8 cellular contexts compared by ENCODE assay signal in genomic region chr1:207049974-207050391, GRCh38. TPM values are rescaled to one million over a fixed set of nuclear protein-coding genes. Genes with fewer than 3 reads are reported as not detected.
DNase-seq lines count a peak whose midpoint lies in the region; ATAC-seq and TF ChIP-seq lines count a peak whose summit lies in the region.

No MANE protein-coding gene starts in this region.

- H3K9me3 ChIP-seq in CD4-positive, alpha-beta T cell (ENCODE audit: control insufficient read depth, low read length) = no peaks in the 10 kb centered on the region
- H3K9me3 ChIP-seq in WERI-Rb-1 (ENCODE audit: severe bottlenecking) (peaks cover 35% of the 10 kb centered on the region), ectodermal cell (ENCODE audit: control insufficient read depth, low read length) (no peaks in the 10 kb centered on the region), lung (ENCODE audit: control insufficient read depth in 2 of 2, insufficient read depth in 1 of 2, low read length in 1 of 2) (no peaks in the 10 kb centered on the region)

- peak overlapping the region; percentile 72 for H3K4me3 ChIP-seq in WERI-Rb-1 (ENCODE audit: low read depth, low read length)
- peak overlapping the region; percentile 97 for H3K4me3 ChIP-seq in ectodermal cell (ENCODE audit: insufficient read depth, low read depth, low read length)
- H3K4me3 ChIP-seq in lung = peak overlapping the region; percentile 55

- peaks cover 12% of the 10 kb centered on the region for H3K36me3 ChIP-seq in WERI-Rb-1
- no peaks in the 10 kb centered on the region for H3K36me3 ChIP-seq in ectodermal cell (ENCODE audit: control insufficient read depth, insufficient read depth, low read length)
- peaks cover 3 to 16% of the 10 kb centered on the region in 2 donors for H3K36me3 ChIP-seq in lung (ENCODE audit: control insufficient read depth in 2 of 2, insufficient read depth in 2 of 2, low read length in 2 of 2)

- POLR2A ChIA-PET in CD4-positive, alpha-beta T cell (lab: Charles Lee) = interaction anchor here (1.1 to 1.4 kb wide), 3 partner anchors 21 to 272 kb away, joined by 3 to 7 read pairs (median 4); partner anchors contain the start of genes CD55 and FCMR

- peaks cover 7% of the 10 kb centered on the region for H3K4me1 ChIP-seq in ectodermal cell (ENCODE audit: control insufficient read depth, insufficient read depth, low read length)
- peaks cover 2 to 8% of the 10 kb centered on the region in 2 donors for H3K4me1 ChIP-seq in lung (ENCODE audit: control insufficient read depth in 2 of 2, insufficient read depth in 2 of 2, low read length in 2 of 2)

- 0% methylated on average over 6 of the region's 6 CpGs for WGBS in ectodermal cell, 2 experiments
- WGBS in lung, 2 donors = 0% methylated on average over 6 of the region's 6 CpGs

- peak overlapping the region; percentile 79 for H3K27ac ChIP-seq in CD4-positive, alpha-beta T cell (ENCODE audit: low read depth, low read length)
- no peak overlapping the region for H3K27ac ChIP-seq in WERI-Rb-1
- H3K27ac ChIP-seq in ectodermal cell (ENCODE audit: insufficient read depth, low read depth, low read length, poor library complexity, severe bottlenecking) = peak overlapping the region; percentile 82
- peak overlapping the region; percentile 85 to 90 for H3K27ac ChIP-seq in lung (ENCODE audit: low read depth in 1 of 2, low read length in 1 of 2)

- peak overlapping the region; percentile 98 for H3K4me3 Mint-ChIP-seq in CD4-positive, alpha-beta T cell
- H3K4me3 Mint-ChIP-seq in stimulated activated naive B cell treated with anti-CD40 and anti-IgM and Interleukin-4, amounts not matched to agents 10 μg/mL and 1 μg/mL and 100 μg/mL, for 72 hours = peak overlapping the region; percentile 86 to 92

- DNase-seq in CD4-positive, alpha-beta T cell = peak in 8 of 10 experiments; percentile 23 to 49 (median 32)
- peak; percentile 9 for DNase-seq in NCI-H146 treated with DMSO at 0.1 percent for 48 hours (lab: John Stamatoyannopoulos, UW; ENCODE audit: unreplicated experiment)
- DNase-seq in WERI-Rb-1 = peak; percentile 67
- no peak for DNase-seq in lung (ENCODE audit: low spot score)
- no peak for DNase-seq in stimulated activated naive B cell treated with anti-CD40 and anti-IgM and Interleukin-4, amounts not matched to agents 10 μg/mL and 1 μg/mL and 100 μg/mL, for 72 hours

- CTCF ChIA-PET in CD4-positive, alpha-beta T cell (lab: Charles Lee) = interaction anchor here (1.1 to 2.5 kb wide), 16 partner anchors 9 to 437 kb away, joined by 3 to 13 read pairs (median 5); partner anchors contain the start of genes C1orf116, CD55 and EIF2D

- H3K27me3 Mint-ChIP-seq in CD4-positive, alpha-beta T cell = no peaks in the 10 kb centered on the region
- no peaks in the 10 kb centered on the region for H3K27me3 Mint-ChIP-seq in stimulated activated naive B cell treated with anti-CD40 and anti-IgM and Interleukin-4, amounts not matched to agents 10 μg/mL and 1 μg/mL and 100 μg/mL, for 72 hours

- no peaks in the 10 kb centered on the region for H3K27me3 ChIP-seq in CD4-positive, alpha-beta T cell (ENCODE audit: control insufficient read depth, insufficient read depth, low read length)
- peaks cover 60% of the 10 kb centered on the region for H3K27me3 ChIP-seq in WERI-Rb-1 (ENCODE audit: insufficient read depth, low read depth, severe bottlenecking)
- H3K27me3 ChIP-seq in ectodermal cell (ENCODE audit: control insufficient read depth, insufficient read depth, low read length, poor library complexity, severe bottlenecking) = peaks cover 7% of the 10 kb centered on the region
- no peaks in the 10 kb centered on the region for H3K27me3 ChIP-seq in lung (ENCODE audit: control insufficient read depth, insufficient read depth)

- intact Hi-C loops in CD4-positive, alpha-beta T cell (cut with DNase I, micrococcal nuclease) = loop anchor here (1.0 to 10.0 kb wide), 5 partner anchors 27 to 705 kb away; partner anchors contain the start of genes CD55 (in 2 of the 2) and CD46 (in 1 of the 2)

- H3K9me3 Mint-ChIP-seq in CD4-positive, alpha-beta T cell = no peaks in the 10 kb centered on the region
- H3K9me3 Mint-ChIP-seq in stimulated activated naive B cell treated with anti-CD40 and anti-IgM and Interleukin-4, amounts not matched to agents 10 μg/mL and 1 μg/mL and 100 μg/mL, for 72 hours = no peaks in the 10 kb centered on the region

- ATAC-seq in CD4-positive, alpha-beta T cell (ENCODE audit: poor library complexity) = peak; percentile 45
- ATAC-seq in GM21381 (IDR thresholded peaks at IDR 0.05; ENCODE audit: unreplicated experiment) (peak; percentile 43), lung (ENCODE audit: insufficient read depth, low FRiP score) (no peak), HG02840 (IDR thresholded peaks at IDR 0.05; ENCODE audit: low FRiP score, unreplicated experiment) (no peak)
- peak; percentile 21 to 26 for ATAC-seq in stimulated activated naive B cell treated with anti-CD40 and anti-IgM and Interleukin-4, amounts not matched to agents 10 μg/mL and 1 μg/mL and 100 μg/mL, for 72 hours (replicated peaks)

- TF ChIP-seq CTCF in CD4-positive, alpha-beta T cell (IDR thresholded peaks at IDR 0.05) = peak; percentile 84
- TF ChIP-seq CTCF in WERI-Rb-1 (IDR thresholded peaks at IDR 0.05; ENCODE audit: low read depth, low read length) (peak; percentile 74), lung (IDR thresholded peaks at IDR 0.05; ENCODE audit: control extremely low read depth, extremely low read depth) (peak; percentile 58)

- H3K4me1 Mint-ChIP-seq in CD4-positive, alpha-beta T cell (ENCODE audit: low read depth) = peaks cover 86% of the 10 kb centered on the region
- peaks cover 29 to 52% of the 10 kb centered on the region in 2 donors for H3K4me1 Mint-ChIP-seq in stimulated activated naive B cell treated with anti-CD40 and anti-IgM and Interleukin-4, amounts not matched to agents 10 μg/mL and 1 μg/mL and 100 μg/mL, for 72 hours

- peaks cover 61% of the 10 kb centered on the region for H3K36me3 Mint-ChIP-seq in CD4-positive, alpha-beta T cell (ENCODE audit: low read depth)
- peaks cover 3 to 13% of the 10 kb centered on the region in 2 donors for H3K36me3 Mint-ChIP-seq in stimulated activated naive B cell treated with anti-CD40 and anti-IgM and Interleukin-4, amounts not matched to agents 10 μg/mL and 1 μg/mL and 100 μg/mL, for 72 hours

- peak overlapping the region; percentile 93 for H3K27ac Mint-ChIP-seq in CD4-positive, alpha-beta T cell
- H3K27ac Mint-ChIP-seq in stimulated activated naive B cell treated with anti-CD40 and anti-IgM and Interleukin-4, amounts not matched to agents 10 μg/mL and 1 μg/mL and 100 μg/mL, for 72 hours = peak overlapping the region; percentile 92

RNA-seq across cellular contexts. Expression of gene YOD1, which starts 1.0 kb away (rescaled TPM):
- total RNA-seq in CD4-positive, alpha-beta T cell = 10 to 100 TPM; 17.9 TPM
- 13.9 TPM for polyA plus RNA-seq in ectodermal cell (2013, experiment 1 of 4)
- 13.6 TPM for polyA plus RNA-seq in ectodermal cell (2013, experiment 2 of 4)
- 12.4 TPM for polyA plus RNA-seq in ectodermal cell (2013, experiment 3 of 4)
- 12.9 TPM for polyA plus RNA-seq in ectodermal cell (2013, experiment 4 of 4)
- 10 to 100 TPM in 1 of 2 donors, 1 to 10 TPM in 1; 7.1 to 34.4 TPM for total RNA-seq in lung
- 1 to 10 TPM; 3.4 to 3.7 TPM for polyA plus RNA-seq in lung

RNA-seq across cellular contexts. Expression of gene PFKFB2, which starts 3.1 kb away (rescaled TPM):
- 1 to 10 TPM; 3.2 to 4.0 TPM for total RNA-seq in CD4-positive, alpha-beta T cell
- polyA plus RNA-seq in ectodermal cell (2013, experiment 1 of 4) = 7.4 TPM
- 8.6 TPM for polyA plus RNA-seq in ectodermal cell (2013, experiment 2 of 4)
- polyA plus RNA-seq in ectodermal cell (2013, experiment 3 of 4) = 4.8 TPM
- polyA plus RNA-seq in ectodermal cell (2013, experiment 4 of 4) = 6.0 TPM
- 10 to 100 TPM; 50.8 to 52.3 TPM for total RNA-seq in lung
- 10 to 100 TPM; 19.9 to 28.4 TPM for polyA plus RNA-seq in lung

RNA-seq across cellular contexts. Expression of gene C1orf116, which starts 17.4 kb away (rescaled TPM):
- under 1 TPM; 0.25 to 0.36 TPM for total RNA-seq in CD4-positive, alpha-beta T cell
- 0.31 TPM for polyA plus RNA-seq in ectodermal cell (2013, experiment 1 of 4)
- polyA plus RNA-seq in ectodermal cell (2013, experiment 2 of 4) = 0.30 TPM
- 0.16 TPM for polyA plus RNA-seq in ectodermal cell (2013, experiment 3 of 4)
- polyA plus RNA-seq in ectodermal cell (2013, experiment 4 of 4) = 0.08 TPM
- 100 to 1,000 TPM; 123 to 130 TPM for total RNA-seq in lung
- polyA plus RNA-seq in lung = 10 to 100 TPM; 27.7 to 59.9 TPM

RNA-seq across cellular contexts. Expression of gene C4BPB, which starts 38.7 kb away (rescaled TPM):
- 1 to 10 TPM; 1.6 to 2.1 TPM for total RNA-seq in CD4-positive, alpha-beta T cell
- polyA plus RNA-seq in ectodermal cell (2013, experiment 1 of 4) = not detected
- polyA plus RNA-seq in ectodermal cell (2013, experiment 2 of 4) = not detected
- not detected for polyA plus RNA-seq in ectodermal cell (2013, experiment 3 of 4)
- polyA plus RNA-seq in ectodermal cell (2013, experiment 4 of 4) = not detected
- total RNA-seq in lung = 1 to 10 TPM; 4.2 to 6.5 TPM
- polyA plus RNA-seq in lung = 1 to 10 TPM; 2.6 to 5.1 TPM

RNA-seq across cellular contexts. Expression of gene C4BPA, which starts 54.0 kb away (rescaled TPM):
- total RNA-seq in CD4-positive, alpha-beta T cell = not detected
- polyA plus RNA-seq in ectodermal cell (2013, experiment 1 of 4) = not detected
- not detected for polyA plus RNA-seq in ectodermal cell (2013, experiment 2 of 4)
- not detected for polyA plus RNA-seq in ectodermal cell (2013, experiment 3 of 4)
- polyA plus RNA-seq in ectodermal cell (2013, experiment 4 of 4) = not detected
- 100 to 1,000 TPM; 158 to 203 TPM for total RNA-seq in lung
- 100 to 1,000 TPM in 1 of 2 donors, 10 to 100 TPM in 1; 21.2 to 213 TPM for polyA plus RNA-seq in lung

Comparison
In these comparisons a context has a peak if more than half of its experiments do, and no peak if none do; other contexts are left out.
1. ATAC-seq: peak in CD4-positive, alpha-beta T cell (single experiment), GM21381 (single experiment) and stimulated activated naive B cell treated with anti-CD40 and anti-IgM and Interleukin-4, amounts not matched to agents 10 μg/mL and 1 μg/mL and 100 μg/mL, for 72 hours (2 of 2); none in lung (single experiment) and HG02840 (single experiment).
2. DNase-seq: peak in CD4-positive, alpha-beta T cell (8 of 10), NCI-H146 treated with DMSO at 0.1 percent for 48 hours (single experiment) and WERI-Rb-1 (single experiment); none in lung (single experiment) and stimulated activated naive B cell treated with anti-CD40 and anti-IgM and Interleukin-4, amounts not matched to agents 10 μg/mL and 1 μg/mL and 100 μg/mL, for 72 hours (single experiment).
3. RNA of gene PFKFB2, which starts 3.1 kb away (total RNA-seq): 50.8 to 52.3 TPM in lung; 3.2 to 4.0 TPM in CD4-positive, alpha-beta T cell; every median in the first group is over 10 times any median in the second.
4. RNA of gene C1orf116, which starts 17.4 kb away (total RNA-seq): 123 to 130 TPM in lung; 0.25 to 0.36 TPM in CD4-positive, alpha-beta T cell; every median in the first group is over 10 times any median in the second.
5. Peak in every context shown above with its lines, with median percentiles within 50 percentile points of each other: CTCF ChIP-seq and H3K4me3 ChIP-seq.